In the genomic region with DNA sequence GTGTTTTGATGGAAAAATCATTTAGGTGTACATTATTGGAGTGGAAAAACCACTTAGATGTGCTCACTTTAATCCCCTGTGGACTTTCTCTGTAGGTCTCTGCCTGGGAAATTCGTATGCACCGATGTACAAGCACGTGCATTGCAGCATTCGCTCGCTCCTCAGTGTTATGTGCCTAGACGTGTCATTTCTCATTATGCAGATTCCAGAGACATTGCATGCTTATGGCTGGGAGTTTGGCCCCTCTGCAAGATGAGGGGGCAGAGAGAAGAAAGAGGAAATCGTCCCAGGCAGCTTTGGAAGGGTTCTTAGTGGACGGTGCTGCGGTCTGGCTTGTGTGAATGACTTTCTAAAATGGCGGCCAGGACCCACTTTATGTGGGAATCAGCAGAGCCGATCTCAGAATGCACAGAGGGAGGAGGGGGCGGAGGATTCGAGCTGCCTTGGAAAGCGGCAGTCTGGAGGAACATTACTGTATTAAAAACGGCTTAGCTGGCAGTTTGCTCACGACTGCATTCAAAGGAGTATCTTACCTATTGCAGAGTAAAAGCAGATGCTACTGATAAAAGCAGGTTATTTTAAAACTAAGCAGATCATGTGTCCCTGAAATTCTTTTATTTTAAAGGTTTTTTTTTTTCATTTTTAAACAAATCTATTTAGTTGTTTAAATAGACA, we compare ENCODE assay signal across 8 cellular contexts. TPM values are rescaled to one million over a fixed set of nuclear protein-coding genes. Genes with fewer than 3 reads are reported as not detected.
DNase-seq lines count a peak whose midpoint lies in the region; TF ChIP-seq lines count a peak whose summit lies in the region.

No MANE protein-coding gene starts in this region.

- POLR2A ChIA-PET in A673 (lab: Charles Lee; ENCODE audit: low non-redundant PET) = interaction anchor here (0.6 kb wide), 5 partner anchors 11 to 67 kb away, joined by 3 to 16 read pairs (median 5); no protein-coding TSS in a partner anchor

- DNase-seq in A673 (ENCODE audit: low spot score) (peak; percentile 95), GM23248 (peak; percentile 84), NCI-H345 treated with DMSO at 0.1 percent for 48 hours (lab: John Stamatoyannopoulos, UW; ENCODE audit: unreplicated experiment) (peak; percentile 46), endothelial cell (ENCODE audit: low spot score) (peak; percentile 60), thyroid gland (peak; percentile 41 to 42), epidermal melanocyte (ENCODE audit: insufficient read length, low spot score) (no peak)
- peak; percentile 76 for DNase-seq in activated CD4-positive, alpha-beta T cell treated with anti-CD3 and anti-CD28 coated beads, Interleukin-2, amount 10 ng/mL, durations not matched to agents 24 days and 14 days

- in situ Hi-C loops in GM23248 (cut with MboI) = no loop called here

- no peaks in the 10 kb centered on the region for H3K9me3 Mint-ChIP-seq in activated CD4-positive, alpha-beta T cell treated with anti-CD3 and anti-CD28 coated beads, Interleukin-2, amount 10 ng/mL, durations not matched to agents 24 days and 14 days
- no peaks in the 10 kb centered on the region for H3K9me3 Mint-ChIP-seq in endothelial cell (ENCODE audit: unreplicated experiment)

- no peaks in the 10 kb centered on the region for H3K9me2 ChIP-seq in GM23248 (ENCODE audit: insufficient read depth)

- H3K27ac Mint-ChIP-seq in activated CD4-positive, alpha-beta T cell treated with anti-CD3 and anti-CD28 coated beads, Interleukin-2, amount 10 ng/mL, durations not matched to agents 24 days and 14 days = peak overlapping the region; percentile 89
- peak overlapping the region; percentile 97 for H3K27ac Mint-ChIP-seq in endothelial cell (ENCODE audit: unreplicated experiment)

- H3K36me3 ChIP-seq in A673 (ENCODE audit: insufficient read depth, low read length, poor library complexity, severe bottlenecking) (no peaks in the 10 kb centered on the region), GM23248 (ENCODE audit: low read depth) (no peaks in the 10 kb centered on the region), muscle layer of duodenum (ENCODE audit: control insufficient read depth in 1 of 2, insufficient read depth in 2 of 2, low read length in 2 of 2) (no peaks in the 10 kb centered on the region), thyroid gland (no peaks in the 10 kb centered on the region)

- no peak for TF ChIP-seq CTCF in A673 (conservative IDR thresholded peaks at IDR 0.05; ENCODE audit: low read depth, low read length)
- no peak for TF ChIP-seq CTCF in endothelial cell (IDR thresholded peaks at IDR 0.05; ENCODE audit: unreplicated experiment)
- TF ChIP-seq CTCF in thyroid gland (IDR thresholded peaks at IDR 0.05) = no peak

- 1 to 2% methylated on average over 16 of the region's 16 CpGs for WGBS in GM23248 (ENCODE audit: low coverage in 1 of 2, low lambda C conversion rate in 2 of 2, missing lambda C conversion rate in 2 of 2), 2 experiments
- 2 to 3% methylated on average over 16 of the region's 16 CpGs for WGBS in thyroid gland, 2 donors

- no peaks in the 10 kb centered on the region for H3K9me3 ChIP-seq in A673 (ENCODE audit: low read depth, low read length, poor library complexity, severe bottlenecking)
- no peaks in the 10 kb centered on the region for H3K9me3 ChIP-seq in GM23248 (ENCODE audit: low read depth)
- H3K9me3 ChIP-seq in muscle layer of duodenum (ENCODE audit: control insufficient read depth in 1 of 2, low read length in 2 of 2) = no peaks in the 10 kb centered on the region
- no peaks in the 10 kb centered on the region for H3K9me3 ChIP-seq in thyroid gland

- H3K27me3 ChIP-seq in A673 (replicated peaks; ENCODE audit: insufficient read depth, low read depth, low read length, poor library complexity) = no peaks in the 10 kb centered on the region
- no peaks in the 10 kb centered on the region for H3K27me3 ChIP-seq in GM23248 (replicated peaks; ENCODE audit: insufficient read depth)
- no peaks in the 10 kb centered on the region for H3K27me3 ChIP-seq in muscle layer of duodenum (ENCODE audit: low read depth, low read length)
- no peaks in the 10 kb centered on the region for H3K27me3 ChIP-seq in thyroid gland

- H3K4me1 Mint-ChIP-seq in activated CD4-positive, alpha-beta T cell treated with anti-CD3 and anti-CD28 coated beads, Interleukin-2, amount 10 ng/mL, durations not matched to agents 24 days and 14 days = peaks cover 42% of the 10 kb centered on the region
- peaks cover 26% of the 10 kb centered on the region for H3K4me1 Mint-ChIP-seq in endothelial cell (ENCODE audit: unreplicated experiment)

- H3K4me3 Mint-ChIP-seq in activated CD4-positive, alpha-beta T cell treated with anti-CD3 and anti-CD28 coated beads, Interleukin-2, amount 10 ng/mL, durations not matched to agents 24 days and 14 days = peak overlapping the region; percentile 95
- peak overlapping the region; percentile 99 for H3K4me3 Mint-ChIP-seq in endothelial cell (ENCODE audit: unreplicated experiment)

- H3K79me2 ChIP-seq in GM23248 (ENCODE audit: insufficient read depth) = peaks cover 96% of the 10 kb centered on the region

- peak overlapping the region; percentile 97 for H3K4me2 ChIP-seq in GM23248 (ENCODE audit: unreplicated experiment)

- H3K4me3 ChIP-seq in A673 (ENCODE audit: low read depth, low read length, poor library complexity, severe bottlenecking) (peak overlapping the region; percentile 90), GM23248 (peak overlapping the region; percentile 89), muscle layer of duodenum (ENCODE audit: low read depth in 1 of 2, low read length in 2 of 2) (peak overlapping the region; percentile 77 to 98), thyroid gland (replicated peaks in 1 of 3) (peak overlapping the region; percentile 13 to 68 (median 67))

- CTCF ChIA-PET in A673 (lab: Charles Lee) = interaction anchor here (0.9 kb wide), 1 partner anchor 34 kb away, joined by 3 read pairs; no protein-coding TSS in a partner anchor

- H3K4me1 ChIP-seq in A673 (ENCODE audit: insufficient read depth, low read length, poor library complexity, severe bottlenecking) = peaks cover 33% of the 10 kb centered on the region
- peaks cover 28% of the 10 kb centered on the region for H3K4me1 ChIP-seq in GM23248 (ENCODE audit: insufficient read depth)
- H3K4me1 ChIP-seq in muscle layer of duodenum (ENCODE audit: control insufficient read depth in 1 of 2, insufficient read depth in 2 of 2, low read length in 2 of 2) = peaks cover 6 to 32% of the 10 kb centered on the region in 2 donors
- H3K4me1 ChIP-seq in thyroid gland = peaks cover 42 to 44% of the 10 kb centered on the region in 2 donors

- intact Hi-C loops in A673 (cut with micrococcal nuclease; ENCODE audit: unreplicated experiment) = loop anchor here (5.0 kb wide), 1 partner anchor 37 kb away; no protein-coding TSS in a partner anchor
- intact Hi-C loops in activated CD4-positive, alpha-beta T cell treated with anti-CD3 and anti-CD28 coated beads, Interleukin-2, amount 10 ng/mL, durations not matched to agents 24 days and 14 days (cut with micrococcal nuclease) = loop anchor here (5.0 kb wide), 5 partner anchors 42 to 387 kb away; partner anchors contain the start of genes CPLANE2, DDI2 and DNAJC16
- intact Hi-C loops in thyroid gland (cut with DNase I) = loop anchor here (10.0 kb wide), 1 partner anchor 45 kb away; no protein-coding TSS in a partner anchor

- peak overlapping the region; percentile 83 for H3K27ac ChIP-seq in A673 (ENCODE audit: low read depth, low read length, poor library complexity, severe bottlenecking)
- peak overlapping the region; percentile 96 for H3K27ac ChIP-seq in GM23248
- peak overlapping the region; percentile 98 for H3K27ac ChIP-seq in muscle layer of duodenum (ENCODE audit: low read length)
- H3K27ac ChIP-seq in thyroid gland = peak overlapping the region; percentile 88 to 97 (median 97)

- H3F3A ChIP-seq in GM23248 (ENCODE audit: insufficient read depth) = peaks cover 30% of the 10 kb centered on the region

- peak overlapping the region; percentile 43 for H2AFZ ChIP-seq in GM23248

- no peak for TF ChIP-seq POLR2A in thyroid gland (IDR thresholded peaks at IDR 0.05)

- H3K27me3 Mint-ChIP-seq in activated CD4-positive, alpha-beta T cell treated with anti-CD3 and anti-CD28 coated beads, Interleukin-2, amount 10 ng/mL, durations not matched to agents 24 days and 14 days = no peaks in the 10 kb centered on the region
- H3K27me3 Mint-ChIP-seq in endothelial cell (ENCODE audit: unreplicated experiment) = peaks cover 13% of the 10 kb centered on the region

- peaks cover 18% of the 10 kb centered on the region for H3K36me3 Mint-ChIP-seq in activated CD4-positive, alpha-beta T cell treated with anti-CD3 and anti-CD28 coated beads, Interleukin-2, amount 10 ng/mL, durations not matched to agents 24 days and 14 days (ENCODE audit: low read depth)
- peaks cover 6% of the 10 kb centered on the region for H3K36me3 Mint-ChIP-seq in endothelial cell (ENCODE audit: low read depth, unreplicated experiment)

- BruUV-seq in A673 (replicated peaks; lab: Mats Ljungman, UMichigan) = no TSS peak

- no peaks in the 10 kb centered on the region for H4K20me1 ChIP-seq in GM23248 (ENCODE audit: insufficient read depth)

- H3K9ac ChIP-seq in GM23248 = peak overlapping the region; percentile 96

RNA-seq across cellular contexts. Expression of gene SPEN, which starts 2.4 kb away (rescaled TPM):
- total RNA-seq in A673 (2021) (70.3 and 74.3 TPM in 2 replicates), endothelial cell (ENCODE audit: unreplicated experiment) (33.5 TPM), thyroid gland (10 to 100 TPM; 40.7 to 97.0 (median 57.3) TPM)
- 12.5 and 16.5 TPM in 2 replicates for total RNA-seq in GM23248 (2014; rRNA removed; shearing (Covaris generic))
- 16.7 and 17.2 TPM in 2 replicates for polyA plus RNA-seq in GM23248 (2016; fragmentation: Nextera tagmentation; extraction: Ambion mirVana)
- total RNA-seq in activated CD4-positive, alpha-beta T cell treated with anti-CD3 and anti-CD28 coated beads, Interleukin-2, amount 10 ng/mL, durations not matched to agents 24 days and 14 days = 89.1 and 94.1 TPM in 2 replicates

RNA-seq across cellular contexts. Expression of gene UQCRHL, which starts 42.5 kb away (rescaled TPM):
- total RNA-seq in A673 (2021) (3.1 and 4.1 TPM in 2 replicates), endothelial cell (ENCODE audit: unreplicated experiment) (2.4 TPM), thyroid gland (1 to 10 TPM in 2 of 4 donors, under 1 TPM in 2; 0.81 to 1.3 (median 1.00) TPM)
- total RNA-seq in GM23248 (2014; rRNA removed; shearing (Covaris generic)) = 0.32 and 0.51 TPM in 2 replicates
- polyA plus RNA-seq in GM23248 (2016; fragmentation: Nextera tagmentation; extraction: Ambion mirVana) = 0.60 and 0.65 TPM in 2 replicates
- total RNA-seq in activated CD4-positive, alpha-beta T cell treated with anti-CD3 and anti-CD28 coated beads, Interleukin-2, amount 10 ng/mL, durations not matched to agents 24 days and 14 days = 1.5 TPM in 2 replicates
